In genomic region chr1:223135176-223135575, GRCh38 we compare ENCODE assay signal across 13 cellular contexts. TPM values are rescaled to one million over a fixed set of nuclear protein-coding genes. Genes with fewer than 3 reads are reported as not detected.
DNase-seq lines count a peak whose midpoint lies in the region; ATAC-seq, FAIRE-seq and TF ChIP-seq lines count a peak whose summit lies in the region.
"Had no signal": no experiment of that assay in that cellular context is flagged by ENCODE, and none has a peak within 500 bp of the region (broad histone marks: within the 10 kb centered on the region; RNA-seq: fewer than 3 reads in every experiment).

No MANE protein-coding gene starts in this region.

- H3K79me2 ChIP-seq in astrocyte (ENCODE audit: insufficient read depth, low read length) = no peaks in the 10 kb centered on the region
- H3K79me2 ChIP-seq in hepatocyte = no peaks in the 10 kb centered on the region

- 84% methylated on average over 4 of the region's 4 CpGs for WGBS in hepatocyte (ENCODE audit: low lambda C conversion rate, missing lambda C conversion rate)

- no peaks in the 10 kb centered on the region for H3K36me3 Mint-ChIP-seq in astrocyte (ENCODE audit: low read depth, unreplicated experiment)

- H4K20me1 ChIP-seq in astrocyte (ENCODE audit: insufficient read depth, low read length) = no peaks in the 10 kb centered on the region
- no peaks in the 10 kb centered on the region for H4K20me1 ChIP-seq in hepatocyte (ENCODE audit: insufficient read depth, poor library complexity, severe bottlenecking)

- H3K4me2 ChIP-seq in astrocyte (ENCODE audit: low read length) (peak overlapping the region; percentile 82), hepatocyte (no peak overlapping the region)

- H3K4me3 Mint-ChIP-seq in astrocyte (ENCODE audit: unreplicated experiment) = no peak overlapping the region

- H3K27ac ChIP-seq in astrocyte (ENCODE audit: low read depth, low read length) = no peak overlapping the region
- peak overlapping the region; percentile 78 for H3K27ac ChIP-seq in hepatocyte

- H3K9me3 ChIP-seq in astrocyte (ENCODE audit: insufficient read depth, low read depth, low read length) (no peaks in the 10 kb centered on the region), hepatocyte (ENCODE audit: low read depth) (no peaks in the 10 kb centered on the region)

- ATAC-seq in HG02571 (IDR thresholded peaks at IDR 0.05; ENCODE audit: unreplicated experiment) (no peak), HG02852 (IDR thresholded peaks at IDR 0.05; ENCODE audit: unreplicated experiment) (no peak)
- ATAC-seq: left lobe of liver had no signal

- H3K4me3 ChIP-seq in astrocyte (ENCODE audit: insufficient read depth, low read depth, low read length) (no peak overlapping the region), hepatocyte (no peak overlapping the region)

- no peaks in the 10 kb centered on the region for H3K9me3 Mint-ChIP-seq in astrocyte (ENCODE audit: unreplicated experiment)

- peaks cover 3% of the 10 kb centered on the region for H3K4me1 Mint-ChIP-seq in astrocyte (ENCODE audit: low read depth, unreplicated experiment)

- H3K27ac Mint-ChIP-seq in astrocyte (ENCODE audit: unreplicated experiment) = no peak overlapping the region

- no peak overlapping the region for H3K9ac ChIP-seq in astrocyte (ENCODE audit: low read length)

- TF ChIP-seq CTCF in astrocyte (IDR thresholded peaks at IDR 0.05; ENCODE audit: insufficient read depth, low read depth, low read length) (no peak), hepatocyte (IDR thresholded peaks at IDR 0.05; ENCODE audit: poor library complexity) (no peak)

- H3K27me3 ChIP-seq in astrocyte (ENCODE audit: insufficient read depth, low read length) (no peaks in the 10 kb centered on the region), hepatocyte (no peaks in the 10 kb centered on the region)

- H3K4me1 ChIP-seq in astrocyte (ENCODE audit: insufficient read depth, low read length) (peaks cover 8% of the 10 kb centered on the region), hepatocyte (ENCODE audit: insufficient read depth) (peaks cover 11% of the 10 kb centered on the region)

- H3K27me3 Mint-ChIP-seq in astrocyte (ENCODE audit: low read depth, unreplicated experiment) = peaks cover 15% of the 10 kb centered on the region

- DNase-seq in GOT3 (lab: John Stamatoyannopoulos, UW) (peak; percentile 18), astrocyte (ENCODE audit: low read depth) (peak; percentile 76), hepatocyte (ENCODE audit: low spot score) (no peak), stromal cell of bone marrow (ENCODE audit: low read depth) (peak; percentile 87), NCI-H345 treated with DMSO at 0.1 percent for 48 hours (lab: John Stamatoyannopoulos, UW; ENCODE audit: unreplicated experiment) (no peak)
- DNase-seq in stimulated activated CD4-positive, alpha-beta T cell treated with anti-CD3 and anti-CD28 coated beads, Interleukin-15, amount 100 ng/mL, for 24 hours = no peak
- DNase-seq: activated T-cell treated with anti-CD3 and anti-CD28 coated beads, Interleukin-2, amount 50 U/mL, for 1 hour; effector CD4-positive, alpha-beta T cell; substantia nigra; T-helper 2 cell had no signal

- FAIRE-seq in astrocyte (lab: Jason Lieb, UNC) = no peak

- H3K36me3 ChIP-seq in astrocyte (ENCODE audit: insufficient read depth, low read length) (no peaks in the 10 kb centered on the region), hepatocyte (replicated peaks; ENCODE audit: insufficient read depth, low read depth) (no peaks in the 10 kb centered on the region)

- no peaks in the 10 kb centered on the region for H3K9me2 ChIP-seq in hepatocyte (replicated peaks; ENCODE audit: insufficient read depth)

- H2AFZ ChIP-seq in astrocyte (ENCODE audit: low read depth, low read length) (no peak overlapping the region), hepatocyte (no peak overlapping the region)

RNA-seq across cellular contexts. Expression of gene TLR5, which starts 7.9 kb away (rescaled TPM):
- total RNA-seq in astrocyte (1.1 and 1.2 TPM in 2 replicates), hepatocyte (0.88 and 1.9 TPM in 2 replicates)
- 1.5 TPM in 2 replicates for polyA plus RNA-seq in hepatocyte

Comparison
In these comparisons a context has a peak if more than half of its experiments do, and no peak if none do; other contexts are left out.
1. DNase-seq: peak in GOT3 (single experiment), astrocyte (single experiment) and stromal cell of bone marrow (single experiment); none in hepatocyte (single experiment), NCI-H345 treated with DMSO at 0.1 percent for 48 hours (single experiment) and stimulated activated CD4-positive, alpha-beta T cell treated with anti-CD3 and anti-CD28 coated beads, Interleukin-15, amount 100 ng/mL, for 24 hours (single experiment).